In the genomic region with DNA sequence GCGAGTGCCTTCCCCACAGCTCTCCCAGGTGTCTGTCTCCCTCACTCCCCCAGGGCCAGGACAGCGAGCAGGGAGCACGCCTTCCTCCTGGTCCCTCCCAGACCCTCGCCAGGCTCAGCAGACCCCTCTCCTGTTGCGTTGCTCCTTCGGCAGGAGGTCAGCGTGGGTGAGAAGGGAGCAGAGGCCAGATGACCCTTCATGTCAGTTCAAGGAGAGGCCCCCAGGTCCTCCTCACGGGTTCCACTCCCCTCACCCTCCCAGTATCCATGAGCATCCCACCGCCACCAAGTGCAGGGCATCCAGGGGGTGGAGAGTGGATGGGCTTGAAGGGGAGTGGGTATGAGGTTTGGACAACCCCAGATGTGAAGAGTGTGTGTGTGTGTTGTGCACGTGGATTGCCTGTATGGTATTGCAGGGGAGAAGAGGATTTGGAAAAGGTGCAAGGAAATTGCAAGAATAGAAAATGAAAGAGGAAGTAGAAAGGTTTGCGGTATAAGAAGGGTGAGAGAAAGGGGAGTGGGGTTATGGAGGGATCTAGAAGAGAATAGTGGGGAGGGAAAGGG, we compare ENCODE assay signal across 1 cellular context.
TF ChIP-seq lines count a peak whose summit lies in the region.

No MANE protein-coding gene starts in this region.

TF ChIP-seq in A549, 52 proteins besides CTCF, POLR2A, EP300 and RAD21 (continued from another document):
- TF ChIP-seq PBX3 (IDR thresholded peaks at IDR 0.05) (no peak), TP53 (CRISPR knock-in tag; IDR thresholded peaks at IDR 0.05) (no peak), POLR2AphosphoS2 (conservative IDR thresholded peaks at IDR 0.05; ENCODE audit: low read length) (no peak), TFCP2L1 (CRISPR knock-in tag; IDR thresholded peaks at IDR 0.05) (no peak), MAZ (IDR thresholded peaks at IDR 0.05; ENCODE audit: borderline replicate concordance, low read depth, low read length) (no peak), CBX8 (IDR thresholded peaks at IDR 0.05) (no peak), REST (IDR thresholded peaks at IDR 0.05) (no peak), FOXS1 (CRISPR knock-in tag; IDR thresholded peaks at IDR 0.05) (no peak), HOXB13 (CRISPR knock-in tag; IDR thresholded peaks at IDR 0.05; ENCODE audit: low read depth) (no peak)
TF ChIP-seq in A549: peak in this region for 0.
